8 cellular contexts compared by ENCODE assay signal in genomic region chr17:50026901-50027638, GRCh38. TPM values are rescaled to one million over a fixed set of nuclear protein-coding genes. Genes with fewer than 3 reads are reported as not detected.
DNase-seq lines count a peak whose midpoint lies in the region; ATAC-seq and TF ChIP-seq lines count a peak whose summit lies in the region.

No MANE protein-coding gene starts in this region.

- H3K4me1 ChIP-seq in SJCRH30 (peaks cover 18% of the 10 kb centered on the region), ovary (ENCODE audit: insufficient read depth) (peaks cover 8% of the 10 kb centered on the region), testis (no peaks in the 10 kb centered on the region)

- peak; percentile 82 for DNase-seq in DMS 273 (lab: John Stamatoyannopoulos, UW; ENCODE audit: unreplicated experiment)
- peak; percentile 75 for DNase-seq in HuH-7.5 (ENCODE audit: low spot score)
- peak; percentile 57 to 80 for DNase-seq in SJCRH30
- peak; percentile 75 for DNase-seq in activated gamma-delta T cell treated with anti-CD3 and anti-CD28 coated beads, Interleukin-2, amount 50 U/mL, for 16 hours (ENCODE audit: low read depth)
- DNase-seq in germinal center (ENCODE audit: low spot score) = peak; percentile 74
- peak; percentile 70 to 92 (median 88) for DNase-seq in ovary
- DNase-seq in testis = peak; percentile 90

- H3K27me3 ChIP-seq in SJCRH30 = no peaks in the 10 kb centered on the region
- no peaks in the 10 kb centered on the region for H3K27me3 ChIP-seq in ovary
- H3K27me3 ChIP-seq in testis = no peaks in the 10 kb centered on the region

- TF ChIP-seq CTCF in ovary (IDR thresholded peaks at IDR 0.05) = peak; percentile 84 to 97 (median 94)
- peak; percentile 95 to 96 (median 96) for TF ChIP-seq CTCF in testis (IDR thresholded peaks at IDR 0.05)

- no peak for TF ChIP-seq EP300 in ovary (IDR thresholded peaks at IDR 0.05)

- TF ChIP-seq POLR2A in ovary (IDR thresholded peaks at IDR 0.05) (peak; percentile 23), testis (IDR thresholded peaks at IDR 0.05) (no peak)

- H3K4me3 ChIP-seq in SJCRH30 = peak overlapping the region; percentile 23
- H3K4me3 ChIP-seq in ovary = peak overlapping the region; percentile 19
- H3K4me3 ChIP-seq in testis = peak overlapping the region in 1 of 2 donors; percentile 1

- H3K9me3 ChIP-seq in SJCRH30 (replicated peaks) = peaks cover 5% of the 10 kb centered on the region
- H3K9me3 ChIP-seq in ovary = no peaks in the 10 kb centered on the region
- no peaks in the 10 kb centered on the region for H3K9me3 ChIP-seq in testis

- no peaks in the 10 kb centered on the region for H3K36me3 ChIP-seq in SJCRH30
- H3K36me3 ChIP-seq in ovary = no peaks in the 10 kb centered on the region
- H3K36me3 ChIP-seq in testis (ENCODE audit: low read depth, missing control alignments) = no peaks in the 10 kb centered on the region

- WGBS in ovary, 3 donors = 1 to 2% (median 1%) methylated on average over 25 to 28 of the region's 28 CpGs
- 5 to 9% methylated on average over 23 to 27 of the region's 28 CpGs for WGBS in testis, 2 donors

- H3K27ac ChIP-seq in SJCRH30 (no peak overlapping the region), ovary (no peak overlapping the region), testis (no peak overlapping the region)

- intact Hi-C loops in ovary (cut with DNase I) = loop anchor here (2.0 to 10.0 kb wide), 5 partner anchors 60 to 278 kb away; no protein-coding TSS in a partner anchor
- intact Hi-C loops in testis (cut with DNase I; ENCODE audit: low total_unique reads) = loop anchor here (5.0 kb wide), 1 partner anchor 60 kb away; no protein-coding TSS in a partner anchor

- no peak for ATAC-seq in HG03280 (IDR thresholded peaks at IDR 0.05; ENCODE audit: unreplicated experiment)

RNA-seq across cellular contexts. Expression of gene ITGA3, which starts 28.8 kb away (rescaled TPM):
- total RNA-seq in SJCRH30 (2014; rRNA removed; shearing (Covaris generic)) = 2.9 and 3.7 TPM in 2 replicates
- total RNA-seq in ovary = 100 to 1,000 TPM in 1 of 7 donors, 10 to 100 TPM in 6; 23.6 to 132 (median 41.7) TPM
- polyA plus RNA-seq in ovary = 10 to 100 TPM; 28.2 to 34.2 TPM
- total RNA-seq in testis = 10 to 100 TPM; 24.2 to 30.7 TPM
- 20.0 TPM for polyA plus RNA-seq in testis (ENCODE audit: insufficient read depth, low read depth, low replicate concordance)

RNA-seq across cellular contexts. Expression of gene DLX3, which starts 32.0 kb away (rescaled TPM):
- total RNA-seq in SJCRH30 (2014; rRNA removed; shearing (Covaris generic)) = not detected in 2 replicates
- 1 to 10 TPM in 1 of 7 donors, under 1 TPM in 5, not detected in 1; 0.11 to 1.3 (median 0.41) TPM for total RNA-seq in ovary
- polyA plus RNA-seq in ovary = under 1 TPM; 0.10 to 0.23 TPM
- 1 to 10 TPM; 1.4 to 1.5 TPM for total RNA-seq in testis
- 1.0 TPM for polyA plus RNA-seq in testis (ENCODE audit: insufficient read depth, low read depth, low replicate concordance)

RNA-seq across cellular contexts. Expression of gene DLX4, which starts 58.1 kb away (rescaled TPM):
- total RNA-seq in SJCRH30 (2014; rRNA removed; shearing (Covaris generic)) = 0.10 and 0.34 TPM in 2 replicates
- total RNA-seq in ovary (under 1 TPM in 1 of 7 donors, not detected in 6; 0.10 TPM), testis (1 to 10 TPM in 1 of 2 donors, under 1 TPM in 1; 0.37 to 1.2 TPM)
- polyA plus RNA-seq in ovary (not detected), testis (ENCODE audit: insufficient read depth, low read depth, low replicate concordance) (0.30 TPM)
